ENCODE assay signal across 8 cellular contexts in the genomic region with DNA sequence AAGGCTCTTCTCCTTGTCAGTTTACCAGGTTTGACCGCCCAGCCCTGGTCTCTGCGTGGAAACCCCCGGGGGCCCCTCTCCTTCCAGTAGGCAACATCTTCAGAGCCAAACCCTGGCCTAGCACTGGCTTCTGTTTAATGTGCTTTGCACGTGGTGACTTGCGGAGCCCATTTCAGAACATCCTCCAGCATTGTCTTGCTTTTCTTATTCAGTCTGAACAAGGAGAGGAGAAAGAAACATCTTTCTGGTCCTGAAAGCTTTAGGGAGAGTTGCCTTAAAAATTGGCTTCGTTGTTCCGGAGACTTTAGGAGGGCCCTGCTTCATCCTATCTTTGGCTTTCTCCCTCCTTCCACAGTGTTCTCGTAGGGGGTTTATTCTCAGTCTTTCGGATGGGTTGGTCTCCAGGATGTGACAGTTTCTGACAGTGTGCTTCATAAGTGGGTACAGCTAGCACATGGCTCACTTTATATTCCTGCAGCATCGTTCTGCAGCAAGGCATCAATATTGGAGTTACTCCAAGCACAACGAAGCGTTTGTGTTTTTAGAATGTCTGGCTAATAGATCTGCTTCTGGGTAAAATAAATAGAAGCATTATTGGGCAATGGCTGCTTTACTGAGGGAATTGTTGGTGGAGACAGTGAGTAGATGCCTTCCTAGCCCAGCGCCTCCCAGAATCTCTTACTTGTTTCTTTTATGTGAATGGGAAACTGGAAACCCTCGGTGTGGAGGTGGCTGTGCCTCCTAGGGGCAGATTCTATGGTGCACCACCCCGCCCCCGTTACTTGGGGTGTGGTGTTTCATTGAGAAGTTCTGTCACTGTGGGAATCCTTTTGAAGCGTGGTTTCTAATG. TPM values are rescaled to one million over a fixed set of nuclear protein-coding genes. Genes with fewer than 3 reads are reported as not detected.
A peak's percentile ranks its signal among the peaks of the same experiment; 100 is the strongest.
DNase-seq lines count a peak whose midpoint lies in the region; TF ChIP-seq lines count a peak whose summit lies in the region.

No MANE protein-coding gene starts in this region.

- TF ChIP-seq CTCF in breast epithelium (IDR thresholded peaks at IDR 0.05) (no peak), liver (IDR thresholded peaks at IDR 0.05; ENCODE audit: low read depth, low read length, missing input control) (no peak), tibial artery (IDR thresholded peaks at IDR 0.05) (peak in 1 of 2 experiments; percentile 17)

- intact Hi-C loops in breast epithelium (cut with DNase I; ENCODE audit: low total_unique reads), result no loop called here
- intact Hi-C loops in tibial artery (cut with DNase I; ENCODE audit: low total_unique reads), result loop anchor here (10.0 kb wide), 1 partner anchor 70 kb away; no protein-coding TSS in a partner anchor

- DNase-seq in DMS79 treated with DMSO at 0.1 percent for 48 hours (lab: John Stamatoyannopoulos, UW) (peak; percentile 78), M059J (ENCODE audit: low read depth) (peak; percentile 64), breast epithelium (ENCODE audit: low spot score in 2 of 2) (no peak), tibial artery (no peak), NK-92 (lab: John Stamatoyannopoulos, UW; ENCODE audit: unreplicated experiment) (no peak), D341Med (ENCODE audit: low spot score) (no peak)
- no peak for DNase-seq in stimulated activated CD4-positive, alpha-beta T cell treated with anti-CD3 and anti-CD28 coated beads, Interleukin-4, amount 100 ng/mL, for 24 hours

- WGBS in liver, result 28% methylated on average over 17 of the region's 17 CpGs

- H3K9me3 ChIP-seq in breast epithelium (no peaks in the 10 kb centered on the region), liver (ENCODE audit: control insufficient read depth in 4 of 4, low read length in 3 of 4) (no peaks in the 10 kb centered on the region), tibial artery (no peaks in the 10 kb centered on the region)

- H3K9ac ChIP-seq in liver (ENCODE audit: low read depth in 1 of 2, low read length in 2 of 2), result peak overlapping the region; percentile 17 to 83

- peak overlapping the region; percentile 52 to 76 for H3K27ac ChIP-seq in breast epithelium
- H3K27ac ChIP-seq in liver (ENCODE audit: low read depth in 1 of 2, low read length in 2 of 2), result peak overlapping the region; percentile 49 to 67
- peak overlapping the region; percentile 64 to 67 for H3K27ac ChIP-seq in tibial artery

- TF ChIP-seq RAD21 in liver (IDR thresholded peaks at IDR 0.05), result peak; percentile 54 to 75

- H3K27me3 ChIP-seq in breast epithelium (no peaks in the 10 kb centered on the region), liver (ENCODE audit: control insufficient read depth in 4 of 4, insufficient read depth in 4 of 4, low read length in 3 of 4) (no peaks in the 10 kb centered on the region), tibial artery (no peaks in the 10 kb centered on the region)

- TF ChIP-seq POLR2A in breast epithelium (IDR thresholded peaks at IDR 0.05), result no peak

- no peaks in the 10 kb centered on the region for H3K36me3 ChIP-seq in breast epithelium
- peaks cover 0 to 3% (median 0%) of the 10 kb centered on the region in 4 donors for H3K36me3 ChIP-seq in liver (ENCODE audit: control insufficient read depth in 4 of 4, insufficient read depth in 3 of 4, low read depth in 1 of 4, low read length in 3 of 4)
- no peaks in the 10 kb centered on the region for H3K36me3 ChIP-seq in tibial artery

- H3K4me1 ChIP-seq in breast epithelium (no peaks in the 10 kb centered on the region), liver (ENCODE audit: control insufficient read depth in 4 of 4, insufficient read depth in 4 of 4, low read length in 3 of 4) (peaks cover 1 to 29% (median 21%) of the 10 kb centered on the region in 4 donors), tibial artery (peaks cover 0 to 31% (median 18%) of the 10 kb centered on the region in 4 donors)

- H3K4me3 ChIP-seq in breast epithelium (peak overlapping the region; percentile 73 to 85 (median 82)), liver (ENCODE audit: low read depth in 1 of 3, low read length in 3 of 3) (peak overlapping the region; percentile 71 to 95 (median 74)), tibial artery (peak overlapping the region; percentile 73 to 81)

TF ChIP-seq in liver, 16 proteins besides CTCF, POLR2A, EP300 and RAD21:
- TF ChIP-seq RXRA (IDR thresholded peaks at IDR 0.05) (peak; percentile 50 to 54), GABPA (IDR thresholded peaks at IDR 0.05 in 1 of 2, conservative IDR thresholded peaks at IDR 0.05 in 1 of 2) (no peak), NR2F2 (IDR thresholded peaks at IDR 0.05) (no peak), TAF1 (conservative IDR thresholded peaks at IDR 0.05) (no peak), YY1 (IDR thresholded peaks at IDR 0.05) (peak; percentile 66), EGR1 (IDR thresholded peaks at IDR 0.05; ENCODE audit: low read depth in 2 of 2) (no peak), FOXA2 (IDR thresholded peaks at IDR 0.05) (peak; percentile 39), HNF4G (IDR thresholded peaks at IDR 0.05) (no peak), JUND (IDR thresholded peaks at IDR 0.05) (peak in 1 of 2 donors; percentile 43), FOXA1 (IDR thresholded peaks at IDR 0.05) (peak; percentile 16), SP1 (IDR thresholded peaks at IDR 0.05) (peak; percentile 25), HNF4A (conservative IDR thresholded peaks at IDR 0.05) (peak; percentile 25 to 46)
- TF ChIP-seq, protein P1, sequence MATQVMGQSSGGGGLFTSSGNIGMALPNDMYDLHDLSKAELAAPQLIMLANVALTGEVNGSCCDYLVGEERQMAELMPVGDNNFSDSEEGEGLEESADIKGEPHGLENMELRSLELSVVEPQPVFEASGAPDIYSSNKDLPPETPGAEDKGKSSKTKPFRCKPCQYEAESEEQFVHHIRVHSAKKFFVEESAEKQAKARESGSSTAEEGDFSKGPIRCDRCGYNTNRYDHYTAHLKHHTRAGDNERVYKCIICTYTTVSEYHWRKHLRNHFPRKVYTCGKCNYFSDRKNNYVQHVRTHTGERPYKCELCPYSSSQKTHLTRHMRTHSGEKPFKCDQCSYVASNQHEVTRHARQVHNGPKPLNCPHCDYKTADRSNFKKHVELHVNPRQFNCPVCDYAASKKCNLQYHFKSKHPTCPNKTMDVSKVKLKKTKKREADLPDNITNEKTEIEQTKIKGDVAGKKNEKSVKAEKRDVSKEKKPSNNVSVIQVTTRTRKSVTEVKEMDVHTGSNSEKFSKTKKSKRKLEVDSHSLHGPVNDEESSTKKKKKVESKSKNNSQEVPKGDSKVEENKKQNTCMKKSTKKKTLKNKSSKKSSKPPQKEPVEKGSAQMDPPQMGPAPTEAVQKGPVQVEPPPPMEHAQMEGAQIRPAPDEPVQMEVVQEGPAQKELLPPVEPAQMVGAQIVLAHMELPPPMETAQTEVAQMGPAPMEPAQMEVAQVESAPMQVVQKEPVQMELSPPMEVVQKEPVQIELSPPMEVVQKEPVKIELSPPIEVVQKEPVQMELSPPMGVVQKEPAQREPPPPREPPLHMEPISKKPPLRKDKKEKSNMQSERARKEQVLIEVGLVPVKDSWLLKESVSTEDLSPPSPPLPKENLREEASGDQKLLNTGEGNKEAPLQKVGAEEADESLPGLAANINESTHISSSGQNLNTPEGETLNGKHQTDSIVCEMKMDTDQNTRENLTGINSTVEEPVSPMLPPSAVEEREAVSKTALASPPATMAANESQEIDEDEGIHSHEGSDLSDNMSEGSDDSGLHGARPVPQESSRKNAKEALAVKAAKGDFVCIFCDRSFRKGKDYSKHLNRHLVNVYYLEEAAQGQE (IDR thresholded peaks at IDR 0.05), result peak; percentile 7
- TF ChIP-seq, protein P2, sequence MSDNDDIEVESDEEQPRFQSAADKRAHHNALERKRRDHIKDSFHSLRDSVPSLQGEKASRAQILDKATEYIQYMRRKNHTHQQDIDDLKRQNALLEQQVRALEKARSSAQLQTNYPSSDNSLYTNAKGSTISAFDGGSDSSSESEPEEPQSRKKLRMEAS (IDR thresholded peaks at IDR 0.05), result peak; percentile 52
- TF ChIP-seq, protein P3, sequence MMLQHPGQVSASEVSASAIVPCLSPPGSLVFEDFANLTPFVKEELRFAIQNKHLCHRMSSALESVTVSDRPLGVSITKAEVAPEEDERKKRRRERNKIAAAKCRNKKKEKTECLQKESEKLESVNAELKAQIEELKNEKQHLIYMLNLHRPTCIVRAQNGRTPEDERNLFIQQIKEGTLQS (IDR thresholded peaks at IDR 0.05), result no peak
- TF ChIP-seq, protein P4, sequence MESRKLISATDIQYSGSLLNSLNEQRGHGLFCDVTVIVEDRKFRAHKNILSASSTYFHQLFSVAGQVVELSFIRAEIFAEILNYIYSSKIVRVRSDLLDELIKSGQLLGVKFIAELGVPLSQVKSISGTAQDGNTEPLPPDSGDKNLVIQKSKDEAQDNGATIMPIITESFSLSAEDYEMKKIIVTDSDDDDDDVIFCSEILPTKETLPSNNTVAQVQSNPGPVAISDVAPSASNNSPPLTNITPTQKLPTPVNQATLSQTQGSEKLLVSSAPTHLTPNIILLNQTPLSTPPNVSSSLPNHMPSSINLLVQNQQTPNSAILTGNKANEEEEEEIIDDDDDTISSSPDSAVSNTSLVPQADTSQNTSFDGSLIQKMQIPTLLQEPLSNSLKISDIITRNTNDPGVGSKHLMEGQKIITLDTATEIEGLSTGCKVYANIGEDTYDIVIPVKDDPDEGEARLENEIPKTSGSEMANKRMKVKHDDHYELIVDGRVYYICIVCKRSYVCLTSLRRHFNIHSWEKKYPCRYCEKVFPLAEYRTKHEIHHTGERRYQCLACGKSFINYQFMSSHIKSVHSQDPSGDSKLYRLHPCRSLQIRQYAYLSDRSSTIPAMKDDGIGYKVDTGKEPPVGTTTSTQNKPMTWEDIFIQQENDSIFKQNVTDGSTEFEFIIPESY (IDR thresholded peaks at IDR 0.05), result peak; percentile 43
TF ChIP-seq in liver: peak in this region for 10.

RNA-seq across cellular contexts. Expression of a gene that starts 1.8 kb away (rescaled TPM):
- 13.0 and 13.3 TPM in 2 replicates for total RNA-seq in M059J (2014; rRNA removed; shearing (Covaris generic))
- total RNA-seq in breast epithelium (10 to 100 TPM; 29.8 to 97.3 (median 80.1) TPM), liver (10 to 100 TPM; 29.4 to 62.6 TPM)
- 10 to 100 TPM; 28.4 to 50.2 TPM for polyA plus RNA-seq in liver

RNA-seq across cellular contexts. Expression of a gene that starts 32.3 kb away (rescaled TPM):
- total RNA-seq in M059J (2014; rRNA removed; shearing (Covaris generic)), result not detected in 2 replicates
- not detected for total RNA-seq in breast epithelium
- not detected for total RNA-seq in liver
- polyA plus RNA-seq in liver, result under 1 TPM in 1 of 2 donors, not detected in 1; 0.64 TPM

Comparison
In these comparisons a context has a peak if more than half of its experiments do, and no peak if none do; other contexts are left out.
1. DNase-seq: peak in DMS79 treated with DMSO at 0.1 percent for 48 hours (single experiment) and M059J (single experiment); none in breast epithelium (0 of 2), tibial artery (0 of 2), NK-92 (single experiment), stimulated activated CD4-positive, alpha-beta T cell treated with anti-CD3 and anti-CD28 coated beads, Interleukin-4, amount 100 ng/mL, for 24 hours (single experiment) and D341Med (single experiment).
2. Peak in every context shown above with its lines, with median percentiles within 50 percentile points of each other: H3K27ac ChIP-seq and H3K4me3 ChIP-seq.